Comparison of ENCODE assay signal across 24 cellular contexts in genomic region chr12:5874514-5874913, GRCh38.
A peak's percentile ranks its signal among the peaks of the same experiment; 100 is the strongest.
DNase-seq lines count a peak whose midpoint lies in the region; TF ChIP-seq lines count a peak whose summit lies in the region.
"Had no signal": no experiment of that assay in that cellular context is flagged by ENCODE, and none has a peak within 500 bp of the region (broad histone marks: within the 10 kb centered on the region; RNA-seq: fewer than 3 reads in every experiment).

No MANE protein-coding gene starts in this region.

- no peak overlapping the region for H3K9ac ChIP-seq in endodermal cell (ENCODE audit: extremely low read depth, low read length, poor library complexity, severe bottlenecking)
- H3K9ac ChIP-seq: BLaER1 had no signal

- H3K4me1 Mint-ChIP-seq in endodermal cell, result peaks cover 27% of the 10 kb centered on the region
- H3K4me1 Mint-ChIP-seq: CD14-positive monocyte; CD4-positive, alpha-beta memory T cell; CD4-positive, CD25-positive, alpha-beta regulatory T cell; CD8-positive, alpha-beta memory T cell had no signal

- intact Hi-C loops in vagina (cut with DNase I), result no loop called here
- intact Hi-C loops in posterior cingulate gyrus (cut with DNase I), result no loop called here

- no peaks in the 10 kb centered on the region for H3K9me3 Mint-ChIP-seq in endodermal cell
- H3K9me3 Mint-ChIP-seq: CD4-positive, CD25-positive, alpha-beta regulatory T cell; CD8-positive, alpha-beta memory T cell had no signal

- H3K27me3 ChIP-seq in endodermal cell (ENCODE audit: control insufficient read depth, insufficient read depth, low read length, poor library complexity, severe bottlenecking) (peaks cover 8% of the 10 kb centered on the region), vagina (no peaks in the 10 kb centered on the region)
- H3K27me3 ChIP-seq: BLaER1 had no signal

- H3K9me3 ChIP-seq in endodermal cell (ENCODE audit: control insufficient read depth, low read length), result no peaks in the 10 kb centered on the region
- no peaks in the 10 kb centered on the region for H3K9me3 ChIP-seq in vagina
- H3K9me3 ChIP-seq: BE2C, BLaER1 had no signal

- H3K4me3 Mint-ChIP-seq in endodermal cell, result no peak overlapping the region
- H3K4me3 Mint-ChIP-seq: CD14-positive monocyte; CD4-positive, alpha-beta memory T cell; CD4-positive, CD25-positive, alpha-beta regulatory T cell; CD8-positive, alpha-beta memory T cell had no signal

- peak overlapping the region; percentile 4 for H3K27ac Mint-ChIP-seq in endodermal cell
- H3K27ac Mint-ChIP-seq: CD14-positive monocyte; CD4-positive, alpha-beta memory T cell; CD8-positive, alpha-beta memory T cell had no signal

- no peak overlapping the region for H3K4me3 ChIP-seq in endodermal cell (ENCODE audit: low read length)
- no peak overlapping the region for H3K4me3 ChIP-seq in vagina
- H3K4me3 ChIP-seq: BLaER1, GM12878 had no signal

- H3K36me3 Mint-ChIP-seq in endodermal cell (ENCODE audit: low read depth), result peaks cover 7% of the 10 kb centered on the region
- H3K36me3 Mint-ChIP-seq: CD14-positive monocyte; CD4-positive, alpha-beta memory T cell; CD4-positive, CD25-positive, alpha-beta regulatory T cell; CD8-positive, alpha-beta memory T cell had no signal

- H3K4me1 ChIP-seq in endodermal cell (ENCODE audit: control insufficient read depth, insufficient read depth, low read length), result peaks cover 6% of the 10 kb centered on the region
- no peaks in the 10 kb centered on the region for H3K4me1 ChIP-seq in vagina
- H3K4me1 ChIP-seq: BE2C had no signal

- H3K27ac ChIP-seq in endodermal cell (ENCODE audit: low read depth, low read length) (no peak overlapping the region), vagina (no peak overlapping the region)
- H3K27ac ChIP-seq: BLaER1 had no signal

- TF ChIP-seq CTCF in endodermal cell (conservative IDR thresholded peaks at IDR 0.05), result no peak
- no peak for TF ChIP-seq CTCF in vagina (IDR thresholded peaks at IDR 0.05)

- WGBS in endodermal cell (ENCODE audit: insufficient coverage in 1 of 2, insufficient read length in 1 of 2), 2 experiments, result 86 to 95% methylated on average over 4 to 8 of the region's 8 CpGs

- no peak for TF ChIP-seq POLR2A in vagina (IDR thresholded peaks at IDR 0.05)

- H3K27me3 Mint-ChIP-seq in endodermal cell (ENCODE audit: insufficient read depth), result peaks cover 7% of the 10 kb centered on the region

- DNase-seq in endodermal cell (no peak), islet precursor cell (peak; percentile 37), vagina (ENCODE audit: extremely low spot score in 2 of 2) (peak; percentile 49 to 52), GM19238 (ENCODE audit: insufficient read length, low spot score) (no peak), posterior cingulate gyrus (no peak), NCI-H524 (lab: John Stamatoyannopoulos, UW) (no peak)
- DNase-seq: 8988T; ACHN; BE2C; C1 segment of cervical spinal cord; CD4-positive, alpha-beta memory T cell; CD4-positive, CD25-positive, alpha-beta regulatory T cell; CD8-positive, alpha-beta memory T cell; COR-L47; DMS 273 treated with DMSO at 0.1 percent for 48 hours; DMS153; DMS53; DMS79; DND-41; EL; GDM1 had no signal

- H3K36me3 ChIP-seq in endodermal cell (ENCODE audit: control insufficient read depth, insufficient read depth, low read length) (no peaks in the 10 kb centered on the region), vagina (no peaks in the 10 kb centered on the region)
- H3K36me3 ChIP-seq: BE2C, BLaER1 had no signal

Comparison
In these comparisons a context has a peak if more than half of its experiments do, and no peak if none do; other contexts are left out.
1. DNase-seq: peak in islet precursor cell (single experiment) and vagina (2 of 2); none in endodermal cell (single experiment), GM19238 (single experiment), posterior cingulate gyrus (0 of 10) and NCI-H524 (0 of 2).